ENCODE assay signal across 1 cellular context in genomic region chr15:42009022-42009421, GRCh38.
A peak's percentile ranks its signal among the peaks of the same experiment; 100 is the strongest.
TF ChIP-seq lines count a peak whose summit lies in the region.

No MANE protein-coding gene starts in this region.

TF ChIP-seq in HepG2, 621 proteins besides CTCF, POLR2A, EP300 and RAD21:
- TF ChIP-seq ZNF121 (CRISPR knock-in tag; IDR thresholded peaks at IDR 0.05): no peak
- no peak for TF ChIP-seq MED13 (CRISPR knock-in tag; IDR thresholded peaks at IDR 0.05)
- peak; percentile 71 for TF ChIP-seq CREB1 (IDR thresholded peaks at IDR 0.05)
- TF ChIP-seq CREB1 (CRISPR knock-in tag; IDR thresholded peaks at IDR 0.05): no peak
- TF ChIP-seq MAFK (conservative IDR thresholded peaks at IDR 0.05 in 1 of 2, IDR thresholded peaks at IDR 0.05 in 1 of 2; ENCODE audit: low read length in 2 of 2): peak; percentile 2 to 42; a peak in 2 of 4 replicates
- no peak for TF ChIP-seq KLF12 (CRISPR knock-in tag; IDR thresholded peaks at IDR 0.05; ENCODE audit: borderline replicate concordance)
- no peak for TF ChIP-seq NFYB (CRISPR knock-in tag; IDR thresholded peaks at IDR 0.05)
- peak; percentile 94 for TF ChIP-seq ATF7 (IDR thresholded peaks at IDR 0.05)
- TF ChIP-seq ATF7 (CRISPR knock-in tag; IDR thresholded peaks at IDR 0.05): no peak
- no peak for TF ChIP-seq KDM6A (CRISPR knock-in tag; IDR thresholded peaks at IDR 0.05; ENCODE audit: low read depth)
